Comparison of ENCODE assay signal across 11 cellular contexts in genomic region chr1:27503961-27504587, GRCh38. TPM values are rescaled to one million over a fixed set of nuclear protein-coding genes. Genes with fewer than 3 reads are reported as not detected.
DNase-seq lines count a peak whose midpoint lies in the region; ATAC-seq and TF ChIP-seq lines count a peak whose summit lies in the region.
"Had no signal": no experiment of that assay in that cellular context is flagged by ENCODE, and none has a peak within 500 bp of the region (broad histone marks: within the 10 kb centered on the region; RNA-seq: fewer than 3 reads in every experiment).

No MANE protein-coding gene starts in this region.

- H3K4me3 Mint-ChIP-seq in chondrocyte (ENCODE audit: unreplicated experiment): peak overlapping the region; percentile 33
- H3K4me3 Mint-ChIP-seq: T-helper 1 cell treated with Interleukin-12 subunit alpha and Interleukin-12 subunit beta and Interleukin-4 antibody, amounts not matched to agents 30 μg/mL and 1 μg/mL, for 36 hours had no signal

- peak overlapping the region; percentile 36 to 78 (median 61) for H3K9ac ChIP-seq in skeletal muscle tissue (ENCODE audit: low read depth in 1 of 3, low read length in 3 of 3)

- H3K4me1 Mint-ChIP-seq in chondrocyte (ENCODE audit: low read depth): peaks cover 32% of the 10 kb centered on the region

- peak; percentile 12 for ATAC-seq in left lung

- peak; percentile 19 for DNase-seq in GM13976 (ENCODE audit: low spot score)
- peak; percentile 57 for DNase-seq in chondrocyte (ENCODE audit: low spot score)
- DNase-seq in left lung: no peak
- DNase-seq in kidney glomerular epithelial cell (lab: John Stamatoyannopoulos, UW): no peak
- DNase-seq in NCI-H1092 treated with DMSO at 0.1 percent for 48 hours (lab: John Stamatoyannopoulos, UW): no peak
- DNase-seq in mucosa of gallbladder (ENCODE audit: low spot score): no peak
- no peak for DNase-seq in GDM1 (lab: John Stamatoyannopoulos, UW)
- DNase-seq: NCI-H1436 treated with DMSO at 0.1 percent for 48 hours had no signal

- H3K9me3 ChIP-seq in left lung: no peaks in the 10 kb centered on the region
- H3K9me3 ChIP-seq in skeletal muscle tissue (ENCODE audit: control insufficient read depth in 3 of 3, low read length in 3 of 3): no peaks in the 10 kb centered on the region

- intact Hi-C loops in left lung (cut with DNase I): no loop called here

- no peaks in the 10 kb centered on the region for H3K36me3 Mint-ChIP-seq in chondrocyte (ENCODE audit: low read depth)

- H3K27me3 ChIP-seq in left lung (no peaks in the 10 kb centered on the region), skeletal muscle tissue (ENCODE audit: control insufficient read depth in 3 of 3, insufficient read depth in 3 of 3, low read length in 3 of 3) (no peaks in the 10 kb centered on the region)

- H3K4me1 ChIP-seq in left lung (peaks cover 13% of the 10 kb centered on the region in 2 donors), skeletal muscle tissue (ENCODE audit: control insufficient read depth in 3 of 3, insufficient read depth in 3 of 3, low read length in 3 of 3) (peaks cover 19 to 29% (median 20%) of the 10 kb centered on the region in 3 donors)

- H3K36me3 ChIP-seq in left lung (no peaks in the 10 kb centered on the region), skeletal muscle tissue (ENCODE audit: control insufficient read depth in 3 of 3, insufficient read depth in 3 of 3, low read length in 3 of 3) (no peaks in the 10 kb centered on the region)

- H3K4me3 ChIP-seq in left lung (no peak overlapping the region), skeletal muscle tissue (ENCODE audit: low read length in 3 of 3) (peak overlapping the region; percentile 30 to 59 (median 54))

- H3K9me3 Mint-ChIP-seq in chondrocyte (ENCODE audit: low read depth): no peaks in the 10 kb centered on the region
- H3K9me3 Mint-ChIP-seq: activated T-helper 2 cell treated with anti-CD3 and anti-CD28 coated beads, Interferon-gamma antibody, Interleukin-2, Interleukin-4, amounts not matched to agents 10 μg/mL and 5 μg/mL and 100 μg/mL, durations not matched to agents 14 hours and 24 hours and 36 hours; T-helper 1 cell treated with Interleukin-12 subunit alpha and Interleukin-12 subunit beta and Interleukin-4 antibody, amounts not matched to agents 30 μg/mL and 1 μg/mL, for 36 hours had no signal

- peak overlapping the region; percentile 98 for H3K27ac Mint-ChIP-seq in chondrocyte (ENCODE audit: unreplicated experiment)
- H3K27ac Mint-ChIP-seq: activated T-helper 2 cell treated with anti-CD3 and anti-CD28 coated beads, Interferon-gamma antibody, Interleukin-2, Interleukin-4, amounts not matched to agents 10 μg/mL and 5 μg/mL and 100 μg/mL, durations not matched to agents 14 hours and 24 hours and 36 hours; T-helper 1 cell treated with Interleukin-12 subunit alpha and Interleukin-12 subunit beta and Interleukin-4 antibody, amounts not matched to agents 30 μg/mL and 1 μg/mL, for 36 hours had no signal

- H3K27ac ChIP-seq in left lung: peak overlapping the region; percentile 77 to 89
- peak overlapping the region; percentile 71 for H3K27ac ChIP-seq in skeletal muscle tissue (ENCODE audit: low read depth, low read length)

- TF ChIP-seq CTCF in GM13976 (IDR thresholded peaks at IDR 0.05; ENCODE audit: borderline replicate concordance, control extremely low read depth, extremely low read depth, insufficient read depth, missing control alignments): no peak
- no peak for TF ChIP-seq CTCF in chondrocyte (IDR thresholded peaks at IDR 0.05)
- TF ChIP-seq CTCF in left lung (IDR thresholded peaks at IDR 0.05): no peak

- in situ Hi-C loops in GM13976 (cut with MboI; ENCODE audit: low sequenced_read_pairs, unreplicated experiment): no loop called here

- H3K27me3 Mint-ChIP-seq in chondrocyte (ENCODE audit: low read depth): no peaks in the 10 kb centered on the region

RNA-seq across cellular contexts. Expression of gene WASF2, which starts 14.1 kb away (rescaled TPM):
- total RNA-seq in chondrocyte (114 to 136 TPM (median 128 TPM) in 3 replicates), left lung (100 to 1,000 TPM; 108 to 138 TPM), skeletal muscle tissue (25.6 TPM), mucosa of gallbladder (124 TPM)

Comparison
In these comparisons a context has a peak if more than half of its experiments do, and no peak if none do; other contexts are left out.
1. DNase-seq: peak in GM13976 (single experiment) and chondrocyte (single experiment); none in left lung (0 of 2), kidney glomerular epithelial cell (single experiment), NCI-H1092 treated with DMSO at 0.1 percent for 48 hours (single experiment), mucosa of gallbladder (single experiment) and GDM1 (single experiment).
2. H3K4me3 ChIP-seq: peak in skeletal muscle tissue (3 of 3); none in left lung (0 of 2).